Comparison of ENCODE assay signal across 8 cellular contexts in genomic region chr19:39408392-39409206, GRCh38. TPM values are rescaled to one million over a fixed set of nuclear protein-coding genes. Genes with fewer than 3 reads are reported as not detected.
DNase-seq lines count a peak whose midpoint lies in the region; ATAC-seq and TF ChIP-seq lines count a peak whose summit lies in the region.

No MANE protein-coding gene starts in this region.

- ATAC-seq in T-helper 17 cell, result no peak

- H3K4me1 ChIP-seq in A673 (ENCODE audit: insufficient read depth, low read length, poor library complexity, severe bottlenecking), result peaks cover 37% of the 10 kb centered on the region
- H3K4me1 ChIP-seq in neutrophil (ENCODE audit: control insufficient read depth in 1 of 2, insufficient read depth in 1 of 2, low read depth in 1 of 2, low read length in 1 of 2), result peaks cover 55 to 64% of the 10 kb centered on the region in 2 experiments

- H3K9me3 Mint-ChIP-seq in endothelial cell (ENCODE audit: unreplicated experiment), result no peaks in the 10 kb centered on the region

- BruUV-seq in A673 (replicated peaks; lab: Mats Ljungman, UMichigan), result TSS peak; percentile 54

- CTCF ChIA-PET in A673 (lab: Charles Lee), result interaction anchor here (0.6 kb wide), 1 partner anchor 12 kb away, joined by 4 read pairs; no protein-coding TSS in a partner anchor
- CTCF ChIA-PET in GM10248 (lab: Yijun Ruan, JAX), result interaction anchor here (1.2 to 3.9 kb wide), 2 partner anchors 11 to 18 kb away, joined by 5 to 41 read pairs; partner anchors contain the start of genes MED29 and PAF1

- H3K27ac ChIP-seq in A673 (ENCODE audit: low read depth, low read length, poor library complexity, severe bottlenecking) (no peak overlapping the region), neutrophil (peak overlapping the region; percentile 100)

- DNase-seq in A673 (ENCODE audit: low spot score) (no peak), HCEC 1CT (peak; percentile 66), T-helper 17 cell (peak in 2 of 3 donors; percentile 29 to 37), endothelial cell (ENCODE audit: low spot score) (no peak), GM10248 (ENCODE audit: extremely low spot score) (no peak), cerebellar nuclear complex (lab: John Stamatoyannopoulos, UW) (no peak), germinal center (ENCODE audit: low spot score) (no peak)

- H3K4me3 Mint-ChIP-seq in T-helper 17 cell (peak overlapping the region; percentile 94), endothelial cell (ENCODE audit: unreplicated experiment) (peak overlapping the region; percentile 84)

- intact Hi-C loops in A673 (cut with micrococcal nuclease; ENCODE audit: unreplicated experiment), result no loop called here

- peak overlapping the region; percentile 99 for H3K27ac Mint-ChIP-seq in T-helper 17 cell
- peak overlapping the region; percentile 48 for H3K27ac Mint-ChIP-seq in endothelial cell (ENCODE audit: unreplicated experiment)

- H3K4me3 ChIP-seq in A673 (ENCODE audit: low read depth, low read length, poor library complexity, severe bottlenecking), result peak overlapping the region; percentile 87
- peak overlapping the region; percentile 98 to 100 for H3K4me3 ChIP-seq in neutrophil (ENCODE audit: low read depth in 1 of 2, low read length in 1 of 2)

- H3K36me3 ChIP-seq in A673 (ENCODE audit: insufficient read depth, low read length, poor library complexity, severe bottlenecking) (peaks cover 7% of the 10 kb centered on the region), neutrophil (peaks cover 25% of the 10 kb centered on the region)

- H3K9me3 ChIP-seq in A673 (ENCODE audit: low read depth, low read length, poor library complexity, severe bottlenecking) (no peaks in the 10 kb centered on the region), T-helper 17 cell (ENCODE audit: control insufficient read depth, low read length, poor library complexity, severe bottlenecking) (no peaks in the 10 kb centered on the region), neutrophil (no peaks in the 10 kb centered on the region)

- H3K36me3 Mint-ChIP-seq in T-helper 17 cell (ENCODE audit: low read depth) (peaks cover 22% of the 10 kb centered on the region), endothelial cell (ENCODE audit: low read depth, unreplicated experiment) (peaks cover 15% of the 10 kb centered on the region)

- no peak for TF ChIP-seq CTCF in A673 (conservative IDR thresholded peaks at IDR 0.05; ENCODE audit: low read depth, low read length)
- no peak for TF ChIP-seq CTCF in endothelial cell (IDR thresholded peaks at IDR 0.05; ENCODE audit: unreplicated experiment)
- no peak for TF ChIP-seq CTCF in neutrophil (IDR thresholded peaks at IDR 0.05)
- no peak for TF ChIP-seq CTCF in GM10248 (IDR thresholded peaks at IDR 0.05; ENCODE audit: control extremely low read depth, extremely low read depth, low read depth, missing control alignments)

- H3K27me3 Mint-ChIP-seq in T-helper 17 cell, result no peaks in the 10 kb centered on the region
- H3K27me3 Mint-ChIP-seq in endothelial cell (ENCODE audit: unreplicated experiment), result peaks cover 32% of the 10 kb centered on the region

- POLR2A ChIA-PET in A673 (lab: Charles Lee; ENCODE audit: low non-redundant PET), result no interaction called here
- POLR2A ChIA-PET in GM10248 (lab: Yijun Ruan, JAX), result interaction anchor here (0.6 to 3.8 kb wide), 11 partner anchors 9 to 396 kb away, joined by 3 to 49 read pairs (median 5); partner anchors contain the start of genes MED29, PAF1 and RPS16

- H3K4me1 Mint-ChIP-seq in T-helper 17 cell (peaks cover 53% of the 10 kb centered on the region), endothelial cell (ENCODE audit: unreplicated experiment) (peaks cover 26% of the 10 kb centered on the region)

- H3K27me3 ChIP-seq in A673 (replicated peaks; ENCODE audit: insufficient read depth, low read depth, low read length, poor library complexity) (no peaks in the 10 kb centered on the region), neutrophil (peaks cover 14% of the 10 kb centered on the region)

RNA-seq across cellular contexts. Expression of gene ZFP36, which starts 2.0 kb away (rescaled TPM):
- total RNA-seq in A673 (2021), result 7.1 and 8.1 TPM in 2 replicates
- total RNA-seq in T-helper 17 cell, result 1,000 to 10,000 TPM; 1,082 to 1,318 TPM
- total RNA-seq in endothelial cell (ENCODE audit: unreplicated experiment), result 10.2 TPM

RNA-seq across cellular contexts. Expression of gene PLEKHG2, which starts 3.9 kb away (rescaled TPM):
- total RNA-seq in A673 (2021) (99.1 and 99.4 TPM in 2 replicates), T-helper 17 cell (100 to 1,000 TPM; 119 to 129 TPM), endothelial cell (ENCODE audit: unreplicated experiment) (172 TPM)

RNA-seq across cellular contexts. Expression of gene MED29, which starts 17.4 kb away (rescaled TPM):
- total RNA-seq in A673 (2021) (37.1 and 41.9 TPM in 2 replicates), T-helper 17 cell (10 to 100 TPM; 43.4 to 43.6 TPM), endothelial cell (ENCODE audit: unreplicated experiment) (32.4 TPM)

RNA-seq across cellular contexts. Expression of gene PAF1, which starts 17.7 kb away (rescaled TPM):
- 70.2 and 73.3 TPM in 2 replicates for total RNA-seq in A673 (2021)
- 100 to 1,000 TPM; 113 to 127 TPM for total RNA-seq in T-helper 17 cell
- 31.7 TPM for total RNA-seq in endothelial cell (ENCODE audit: unreplicated experiment)

RNA-seq across cellular contexts. Expression of gene RPS16, which starts 27.1 kb away (rescaled TPM):
- total RNA-seq in A673 (2021) (1,898 and 1,963 TPM in 2 replicates), T-helper 17 cell (1,000 to 10,000 TPM; 3,790 to 3,904 TPM), endothelial cell (ENCODE audit: unreplicated experiment) (2,151 TPM)

Comparison
In these comparisons a context has a peak if more than half of its experiments do, and no peak if none do; other contexts are left out.
1. DNase-seq: peak in HCEC 1CT (single experiment) and T-helper 17 cell (2 of 3); none in A673 (single experiment), endothelial cell (single experiment), GM10248 (single experiment), cerebellar nuclear complex (0 of 2) and germinal center (single experiment).
2. RNA of gene ZFP36, which starts 2.0 kb away (total RNA-seq): 1,082 to 1,318 TPM in T-helper 17 cell; 10.2 TPM in endothelial cell (single experiment) and 7.1 to 8.1 TPM in A673; every median in the first group is over 10 times any median in the second.